15 cellular contexts compared by ENCODE assay signal in the genomic region with DNA sequence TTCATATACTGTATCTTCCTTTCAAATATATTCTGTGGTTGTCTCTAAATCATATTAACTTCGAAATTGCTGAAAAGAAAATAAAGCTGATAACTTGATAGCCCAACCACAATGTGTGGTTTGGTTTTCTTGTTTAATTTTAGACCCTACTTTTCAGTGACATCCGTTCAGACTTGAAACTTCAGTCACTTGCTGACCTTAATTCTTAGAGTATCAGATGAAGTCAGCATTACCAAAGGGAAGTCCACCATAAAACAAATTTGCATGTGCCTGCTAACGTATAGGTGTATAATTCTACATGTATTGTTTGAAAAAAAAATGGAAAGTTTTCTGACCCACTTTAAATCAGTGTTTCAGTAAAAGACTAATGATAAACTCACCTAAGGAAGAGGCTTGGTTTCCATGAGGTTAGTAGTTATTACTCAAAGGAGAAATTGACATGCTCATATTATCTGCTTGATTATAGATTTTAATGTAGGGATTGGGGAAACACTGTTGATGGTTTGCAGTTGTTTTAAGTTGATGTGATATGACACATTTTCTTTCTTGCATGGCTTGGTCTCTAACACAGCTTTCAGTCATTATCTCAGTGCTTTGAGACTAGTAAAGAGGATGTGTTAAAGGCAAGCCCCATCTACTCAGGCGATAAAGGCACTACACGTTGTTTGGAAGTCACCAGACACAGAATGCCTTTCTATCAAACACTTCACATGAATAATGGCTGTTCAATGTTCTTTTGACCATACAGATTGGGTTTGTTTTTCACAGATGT. TPM values are rescaled to one million over a fixed set of nuclear protein-coding genes. Genes with fewer than 3 reads are reported as not detected.
DNase-seq lines count a peak whose midpoint lies in the region; ATAC-seq and TF ChIP-seq lines count a peak whose summit lies in the region.
"Had no signal": no experiment of that assay in that cellular context is flagged by ENCODE, and none has a peak within 500 bp of the region (broad histone marks: within the 10 kb centered on the region; RNA-seq: fewer than 3 reads in every experiment).

No MANE protein-coding gene starts in this region.

- TF ChIP-seq CTCF in psoas muscle (IDR thresholded peaks at IDR 0.05) = no peak

- H3K4me3 ChIP-seq in psoas muscle = no peak overlapping the region
- H3K4me3 ChIP-seq: breast epithelium, right lobe of liver had no signal

- intact Hi-C loops in psoas muscle (cut with DNase I) = no loop called here

- H3K27ac ChIP-seq in substantia nigra (ENCODE audit: low read depth, low read length, poor library complexity, severe bottlenecking) (no peak overlapping the region), psoas muscle (no peak overlapping the region)
- H3K27ac ChIP-seq: breast epithelium, epithelial cell of prostate, right lobe of liver had no signal

- DNase-seq in DMS53 treated with DMSO at 0.1 percent for 48 hours (lab: John Stamatoyannopoulos, UW; ENCODE audit: unreplicated experiment) (peak; percentile 11), substantia nigra (lab: John Stamatoyannopoulos, UW) (no peak), activated gamma-delta T cell treated with Interleukin-2 at 50 U/mL for 16 hours (no peak), psoas muscle (no peak)
- DNase-seq: right lobe of liver, SHP77 had no signal

- 59 to 75% (median 66%) methylated on average over 5 of the region's 5 CpGs for WGBS in psoas muscle, 3 donors

- H3K27me3 ChIP-seq in psoas muscle (ENCODE audit: insufficient read depth in 3 of 3, low read length in 2 of 3) = no peaks in the 10 kb centered on the region
- H3K27me3 ChIP-seq: breast epithelium, right lobe of liver had no signal

- H3K9me3 ChIP-seq in psoas muscle = no peaks in the 10 kb centered on the region
- H3K9me3 ChIP-seq: breast epithelium, right lobe of liver had no signal

- no peaks in the 10 kb centered on the region for H3K36me3 ChIP-seq in psoas muscle (ENCODE audit: insufficient read depth in 1 of 2, low read depth in 1 of 2)
- H3K36me3 ChIP-seq: breast epithelium, right lobe of liver had no signal

- no peaks in the 10 kb centered on the region for H3K4me1 ChIP-seq in psoas muscle
- H3K4me1 ChIP-seq: breast epithelium, right lobe of liver had no signal

- peak; percentile 59 for ATAC-seq in GM19043 (IDR thresholded peaks at IDR 0.05; ENCODE audit: low read depth, unreplicated experiment)
- ATAC-seq in HG02588 (IDR thresholded peaks at IDR 0.05; ENCODE audit: unreplicated experiment) = peak; percentile 66
- ATAC-seq in HG03432 (IDR thresholded peaks at IDR 0.05; ENCODE audit: unreplicated experiment) = peak; percentile 83
- no peak for ATAC-seq in SK-N-SH treated with all-trans-retinoic acid at 6 μM for 48 hours
- no peak for ATAC-seq in psoas muscle
- ATAC-seq: right lobe of liver, WTC11 had no signal

TF ChIP-seq in SK-N-SH treated with all-trans-retinoic acid at 6 μM for 48 hours, 23 proteins besides CTCF, POLR2A, EP300 and RAD21:
- TF ChIP-seq TSHZ2 (CRISPR knock-in tag; IDR thresholded peaks at IDR 0.05) = no peak
- TF ChIP-seq ZFP3 (CRISPR knock-in tag; IDR thresholded peaks at IDR 0.05) = no peak
- TF ChIP-seq ZNF70 (CRISPR knock-in tag; IDR thresholded peaks at IDR 0.05) = no peak
- TF ChIP-seq OSR1 (CRISPR knock-in tag; IDR thresholded peaks at IDR 0.05) = no peak
- TF ChIP-seq SNAI2 (CRISPR knock-in tag; IDR thresholded peaks at IDR 0.05) = no peak
- TF ChIP-seq CSDC2 (CRISPR knock-in tag; IDR thresholded peaks at IDR 0.05) = no peak
- no peak for TF ChIP-seq ZFP30 (CRISPR knock-in tag; IDR thresholded peaks at IDR 0.05)
- TF ChIP-seq, protein P1, sequence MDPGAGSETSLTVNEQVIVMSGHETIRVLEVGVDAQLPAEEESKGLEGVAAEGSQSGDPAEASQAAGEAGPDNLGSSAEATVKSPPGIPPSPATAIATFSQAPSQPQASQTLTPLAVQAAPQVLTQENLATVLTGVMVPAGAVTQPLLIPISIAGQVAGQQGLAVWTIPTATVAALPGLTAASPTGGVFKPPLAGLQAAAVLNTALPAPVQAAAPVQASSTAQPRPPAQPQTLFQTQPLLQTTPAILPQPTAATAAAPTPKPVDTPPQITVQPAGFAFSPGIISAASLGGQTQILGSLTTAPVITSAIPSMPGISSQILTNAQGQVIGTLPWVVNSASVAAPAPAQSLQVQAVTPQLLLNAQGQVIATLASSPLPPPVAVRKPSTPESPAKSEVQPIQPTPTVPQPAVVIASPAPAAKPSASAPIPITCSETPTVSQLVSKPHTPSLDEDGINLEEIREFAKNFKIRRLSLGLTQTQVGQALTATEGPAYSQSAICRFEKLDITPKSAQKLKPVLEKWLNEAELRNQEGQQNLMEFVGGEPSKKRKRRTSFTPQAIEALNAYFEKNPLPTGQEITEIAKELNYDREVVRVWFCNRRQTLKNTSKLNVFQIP (CRISPR knock-in tag; IDR thresholded peaks at IDR 0.05; ENCODE audit: borderline replicate concordance, low read depth) = no peak
- no peak for TF ChIP-seq ZC3H10 (CRISPR knock-in tag; IDR thresholded peaks at IDR 0.05)
- TF ChIP-seq TOX (CRISPR knock-in tag; IDR thresholded peaks at IDR 0.05; ENCODE audit: borderline replicate concordance) = no peak
- TF ChIP-seq, protein P2, sequence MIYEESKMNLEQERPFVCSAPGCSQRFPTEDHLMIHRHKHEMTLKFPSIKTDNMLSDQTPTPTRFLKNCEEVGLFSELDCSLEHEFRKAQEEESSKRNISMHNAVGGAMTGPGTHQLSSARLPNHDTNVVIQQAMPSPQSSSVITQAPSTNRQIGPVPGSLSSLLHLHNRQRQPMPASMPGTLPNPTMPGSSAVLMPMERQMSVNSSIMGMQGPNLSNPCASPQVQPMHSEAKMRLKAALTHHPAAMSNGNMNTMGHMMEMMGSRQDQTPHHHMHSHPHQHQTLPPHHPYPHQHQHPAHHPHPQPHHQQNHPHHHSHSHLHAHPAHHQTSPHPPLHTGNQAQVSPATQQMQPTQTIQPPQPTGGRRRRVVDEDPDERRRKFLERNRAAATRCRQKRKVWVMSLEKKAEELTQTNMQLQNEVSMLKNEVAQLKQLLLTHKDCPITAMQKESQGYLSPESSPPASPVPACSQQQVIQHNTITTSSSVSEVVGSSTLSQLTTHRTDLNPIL (CRISPR knock-in tag; IDR thresholded peaks at IDR 0.05; ENCODE audit: low read depth) = no peak
- TF ChIP-seq BACH2 (CRISPR knock-in tag; IDR thresholded peaks at IDR 0.05; ENCODE audit: borderline replicate concordance) = no peak
- no peak for TF ChIP-seq GLIS3 (CRISPR knock-in tag; IDR thresholded peaks at IDR 0.05)
- TF ChIP-seq ZNF565 (CRISPR knock-in tag; conservative IDR thresholded peaks at IDR 0.05; ENCODE audit: low read depth) = no peak
- TF ChIP-seq, protein P3, sequence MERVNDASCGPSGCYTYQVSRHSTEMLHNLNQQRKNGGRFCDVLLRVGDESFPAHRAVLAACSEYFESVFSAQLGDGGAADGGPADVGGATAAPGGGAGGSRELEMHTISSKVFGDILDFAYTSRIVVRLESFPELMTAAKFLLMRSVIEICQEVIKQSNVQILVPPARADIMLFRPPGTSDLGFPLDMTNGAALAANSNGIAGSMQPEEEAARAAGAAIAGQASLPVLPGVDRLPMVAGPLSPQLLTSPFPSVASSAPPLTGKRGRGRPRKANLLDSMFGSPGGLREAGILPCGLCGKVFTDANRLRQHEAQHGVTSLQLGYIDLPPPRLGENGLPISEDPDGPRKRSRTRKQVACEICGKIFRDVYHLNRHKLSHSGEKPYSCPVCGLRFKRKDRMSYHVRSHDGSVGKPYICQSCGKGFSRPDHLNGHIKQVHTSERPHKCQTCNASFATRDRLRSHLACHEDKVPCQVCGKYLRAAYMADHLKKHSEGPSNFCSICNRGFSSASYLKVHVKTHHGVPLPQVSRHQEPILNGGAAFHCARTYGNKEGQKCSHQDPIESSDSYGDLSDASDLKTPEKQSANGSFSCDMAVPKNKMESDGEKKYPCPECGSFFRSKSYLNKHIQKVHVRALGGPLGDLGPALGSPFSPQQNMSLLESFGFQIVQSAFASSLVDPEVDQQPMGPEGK (CRISPR knock-in tag; IDR thresholded peaks at IDR 0.05; ENCODE audit: borderline replicate concordance) = no peak
- no peak for TF ChIP-seq RARB (CRISPR knock-in tag; IDR thresholded peaks at IDR 0.05)
- TF ChIP-seq ISL1 (CRISPR knock-in tag; IDR thresholded peaks at IDR 0.05) = no peak

RNA-seq across cellular contexts. Expression of gene IL17A, which starts 5.2 kb away (rescaled TPM):
- total RNA-seq in psoas muscle = not detected
- not detected for polyA plus RNA-seq in psoas muscle
- total RNA-seq: breast epithelium, H1, right lobe of liver, WTC11 had no signal
- polyA plus RNA-seq: H1, IgD-negative memory B cell had no signal

Comparison
In these comparisons a context has a peak if more than half of its experiments do, and no peak if none do; other contexts are left out.
1. ATAC-seq: peak in GM19043 (single experiment), HG02588 (single experiment) and HG03432 (single experiment); none in SK-N-SH treated with all-trans-retinoic acid at 6 μM for 48 hours (single experiment) and psoas muscle (0 of 4).